In the genomic region with DNA sequence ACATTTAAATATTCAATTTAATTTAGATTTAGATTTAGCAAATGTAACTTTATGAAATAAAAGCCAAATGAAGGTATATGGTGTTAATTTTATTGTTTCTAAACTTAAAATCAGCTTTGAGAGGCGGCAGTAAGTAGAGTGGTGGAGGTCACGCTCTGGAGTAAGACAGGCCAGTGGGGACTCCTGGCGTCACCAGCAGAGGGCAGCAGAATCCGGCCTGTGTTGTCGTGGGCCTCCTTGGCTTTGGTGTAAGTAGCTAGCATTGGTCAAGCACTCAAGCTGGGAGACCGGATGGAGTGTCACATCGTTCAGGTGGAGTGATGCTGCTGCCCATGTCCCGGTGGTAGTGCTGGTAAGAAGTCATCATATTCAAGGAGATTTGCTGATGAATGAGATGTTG, we compare ENCODE assay signal across 15 cellular contexts.
DNase-seq lines count a peak whose midpoint lies in the region; TF ChIP-seq lines count a peak whose summit lies in the region.
"Had no signal": no experiment of that assay in that cellular context is flagged by ENCODE, and none has a peak within 500 bp of the region (broad histone marks: within the 10 kb centered on the region; RNA-seq: fewer than 3 reads in every experiment).

No MANE protein-coding gene starts in this region.

- no peaks in the 10 kb centered on the region for H3K9me3 Mint-ChIP-seq in chondrocyte (ENCODE audit: low read depth)
- no peaks in the 10 kb centered on the region for H3K9me3 Mint-ChIP-seq in osteocyte (ENCODE audit: unreplicated experiment)
- H3K9me3 Mint-ChIP-seq: activated naive CD8-positive, alpha-beta T cell treated with anti-CD3 and anti-CD28 coated beads for 36 hours had no signal

- H3K36me3 Mint-ChIP-seq in chondrocyte (ENCODE audit: low read depth) (peaks cover 22% of the 10 kb centered on the region), osteocyte (ENCODE audit: unreplicated experiment) (peaks cover 26% of the 10 kb centered on the region)

- in situ Hi-C loops in ACHN (cut with HindIII; ENCODE audit: low pct_ligation_motif_present, low pct_unique_long_range_greater_than_20kb, low sequenced_read_pairs), result no loop called here

- TF ChIP-seq CTCF in GM10266 (IDR thresholded peaks at IDR 0.05; ENCODE audit: control insufficient read depth, insufficient read depth, low read depth, missing control alignments), result peak; percentile 6
- peak; percentile 44 for TF ChIP-seq CTCF in NB4 (IDR thresholded peaks at IDR 0.05; ENCODE audit: low read depth, low read length)
- peak; percentile 23 for TF ChIP-seq CTCF in chondrocyte (IDR thresholded peaks at IDR 0.05)
- peak; percentile 15 for TF ChIP-seq CTCF in osteocyte (IDR thresholded peaks at IDR 0.05)

- TF ChIP-seq POLR2A in NB4 (IDR thresholded peaks at IDR 0.05; ENCODE audit: extremely low read depth, insufficient read length), result no peak

- H3K27me3 Mint-ChIP-seq in chondrocyte (ENCODE audit: low read depth), result no peaks in the 10 kb centered on the region
- H3K27me3 Mint-ChIP-seq in osteocyte (ENCODE audit: unreplicated experiment), result no peaks in the 10 kb centered on the region
- H3K27me3 Mint-ChIP-seq: activated naive CD8-positive, alpha-beta T cell treated with anti-CD3 and anti-CD28 coated beads for 36 hours; CD4-positive, alpha-beta memory T cell had no signal

- no peak overlapping the region for H3K27ac Mint-ChIP-seq in chondrocyte (ENCODE audit: unreplicated experiment)
- no peak overlapping the region for H3K27ac Mint-ChIP-seq in osteocyte (ENCODE audit: unreplicated experiment)
- H3K27ac Mint-ChIP-seq: activated naive CD8-positive, alpha-beta T cell treated with anti-CD3 and anti-CD28 coated beads for 36 hours had no signal

- DNase-seq in GM10266 (ENCODE audit: extremely low spot score) (no peak), NB4 (ENCODE audit: low read depth) (peak; percentile 48), chondrocyte (ENCODE audit: low spot score) (no peak), osteocyte (ENCODE audit: extremely low spot score, unreplicated experiment) (no peak), NCI-H345 treated with DMSO at 0.1 percent for 48 hours (lab: John Stamatoyannopoulos, UW; ENCODE audit: unreplicated experiment) (no peak), GF-D8 (lab: John Stamatoyannopoulos, UW) (no peak), ACHN (no peak), UCSD-AML1 (lab: John Stamatoyannopoulos, UW; ENCODE audit: unreplicated experiment) (no peak)
- DNase-seq: activated naive CD8-positive, alpha-beta T cell treated with anti-CD3 and anti-CD28 coated beads for 36 hours; CD4-positive, alpha-beta memory T cell; IMR-90; mesenchymal stem cell; NCI-H1694 treated with DMSO at 0.1 percent for 48 hours had no signal

- H3K4me1 Mint-ChIP-seq in chondrocyte (ENCODE audit: low read depth), result peaks cover 18% of the 10 kb centered on the region
- peaks cover 10% of the 10 kb centered on the region for H3K4me1 Mint-ChIP-seq in osteocyte (ENCODE audit: unreplicated experiment)
- H3K4me1 Mint-ChIP-seq: activated naive CD8-positive, alpha-beta T cell treated with anti-CD3 and anti-CD28 coated beads for 36 hours had no signal

- no peak overlapping the region for H3K4me3 ChIP-seq in NB4 (ENCODE audit: low read depth, low read length)
- H3K4me3 ChIP-seq: coronary artery, skin epidermis had no signal

- H3K4me3 Mint-ChIP-seq in chondrocyte (ENCODE audit: unreplicated experiment) (no peak overlapping the region), osteocyte (ENCODE audit: unreplicated experiment) (no peak overlapping the region)
- H3K4me3 Mint-ChIP-seq: activated naive CD8-positive, alpha-beta T cell treated with anti-CD3 and anti-CD28 coated beads for 36 hours; CD4-positive, alpha-beta memory T cell had no signal
